ENCODE assay signal across 25 cellular contexts in genomic region chr5:137602721-137603273, GRCh38.
DNase-seq lines count a peak whose midpoint lies in the region; ATAC-seq, FAIRE-seq and TF ChIP-seq lines count a peak whose summit lies in the region.
"Had no signal": no experiment of that assay in that cellular context is flagged by ENCODE, and none has a peak within 500 bp of the region (broad histone marks: within the 10 kb centered on the region; RNA-seq: fewer than 3 reads in every experiment).

No MANE protein-coding gene starts in this region.

- no peak for TF ChIP-seq POLR2A in HepG2 (IDR thresholded peaks at IDR 0.05; ENCODE audit: insufficient read depth in 1 of 2, low read depth in 2 of 2, low read length in 2 of 2)

- H3K4me1 ChIP-seq in BE2C (peaks cover 19% of the 10 kb centered on the region), HepG2 (ENCODE audit: insufficient read depth, low read length) (no peaks in the 10 kb centered on the region)
- H3K4me1 ChIP-seq: A549, BLaER1 had no signal

- no peak for ATAC-seq in HepG2
- ATAC-seq: A549 had no signal

- H3K27ac Mint-ChIP-seq in type B pancreatic cell = no peak overlapping the region
- H3K27ac Mint-ChIP-seq: B cell; CD4-positive, alpha-beta memory T cell; CD4-positive, CD25-positive, alpha-beta regulatory T cell; CD8-positive, alpha-beta memory T cell had no signal

- H3K27me3 ChIP-seq in BE2C (no peaks in the 10 kb centered on the region), HepG2 (ENCODE audit: control insufficient read depth in 1 of 2, insufficient read depth in 2 of 2, low read length in 2 of 2) (peaks cover 2 to 33% of the 10 kb centered on the region in 2 experiments; a peak in 3 of 5 replicates)
- H3K27me3 ChIP-seq: BLaER1 had no signal

- 0 out of 2 replicates have a peak, but pooled peaks cover 3% of the 10 kb centered on the region for H4K20me1 ChIP-seq in HepG2 (ENCODE audit: insufficient read depth, low read length)
- H4K20me1 ChIP-seq: BLaER1 had no signal

- H3K27ac ChIP-seq in coronary artery (no peak overlapping the region), HepG2 (ENCODE audit: extremely low read length, insufficient read depth, low read length) (no peak overlapping the region)
- H3K27ac ChIP-seq: A549, BLaER1 had no signal

- peaks cover 4% of the 10 kb centered on the region for H3K4me1 Mint-ChIP-seq in type B pancreatic cell (ENCODE audit: unreplicated experiment)
- H3K4me1 Mint-ChIP-seq: B cell; CD4-positive, alpha-beta memory T cell; CD4-positive, CD25-positive, alpha-beta regulatory T cell; CD8-positive, alpha-beta memory T cell had no signal

- TF ChIP-seq CTCF in BE2C (IDR thresholded peaks at IDR 0.05; ENCODE audit: low read depth, low read length) (no peak), coronary artery (IDR thresholded peaks at IDR 0.05) (no peak), type B pancreatic cell (conservative IDR thresholded peaks at IDR 0.05) (no peak), HepG2 (CRISPR knock-in tag; IDR thresholded peaks at IDR 0.05) (no peak), GM10266 (IDR thresholded peaks at IDR 0.05; ENCODE audit: control insufficient read depth, insufficient read depth, low read depth, missing control alignments) (no peak)

- H3K4me3 ChIP-seq in BE2C (ENCODE audit: low read depth, low read length) = no peak overlapping the region
- H3K4me3 ChIP-seq in coronary artery = no peak overlapping the region
- H3K4me3 ChIP-seq in HepG2 (replicated peaks in 1 of 3; ENCODE audit: insufficient read depth in 1 of 3, low read depth in 2 of 3, low read length in 3 of 3) = no peak overlapping the region
- H3K4me3 ChIP-seq: A549, BLaER1 had no signal

- WGBS in HepG2 (ENCODE audit: low lambda C conversion rate) = 16% methylated on average over 3 of the region's 3 CpGs

- H2AFZ ChIP-seq in HepG2 (ENCODE audit: low read length) = no peak overlapping the region

- in situ Hi-C loops in HepG2 (cut with HindIII; ENCODE audit: extremely low pct_ligation_motif_present, low pct_unique_long_range_greater_than_20kb) = no loop called here

- H3K4me2 ChIP-seq in HepG2 (ENCODE audit: low read depth, low read length) = no peak overlapping the region
- H3K4me2 ChIP-seq: A549, BLaER1 had no signal

- no peak overlapping the region for H3K4me3 Mint-ChIP-seq in type B pancreatic cell
- H3K4me3 Mint-ChIP-seq: B cell; CD14-positive monocyte; CD4-positive, alpha-beta memory T cell; CD4-positive, CD25-positive, alpha-beta regulatory T cell; CD8-positive, alpha-beta memory T cell had no signal

- H3K9ac ChIP-seq in HepG2 (ENCODE audit: insufficient read depth, low read depth, low read length) = no peak overlapping the region
- H3K9ac ChIP-seq: BLaER1 had no signal

- TF ChIP-seq RAD21 in HepG2 (CRISPR knock-in tag; IDR thresholded peaks at IDR 0.05) = no peak

- H3K9me3 Mint-ChIP-seq in type B pancreatic cell = no peaks in the 10 kb centered on the region
- H3K9me3 Mint-ChIP-seq: CD4-positive, alpha-beta memory T cell; CD8-positive, alpha-beta memory T cell had no signal

- CTCF ChIA-PET in HepG2 (lab: Yijun Ruan, JAX; ENCODE audit: low intra/inter-chr PET ratio, low total read pairs) = no interaction called here

- H3K9me3 ChIP-seq in BE2C (no peaks in the 10 kb centered on the region), HepG2 (ENCODE audit: low read length) (no peaks in the 10 kb centered on the region)
- H3K9me3 ChIP-seq: A549, BLaER1 had no signal

- DNase-seq in BE2C (peak; percentile 48), coronary artery (ENCODE audit: low spot score) (peak; percentile 60), type B pancreatic cell (ENCODE audit: extremely low spot score, unreplicated experiment) (peak; percentile 51), HepG2 (ENCODE audit: low spot score) (no peak), GM10266 (ENCODE audit: extremely low spot score) (no peak)
- DNase-seq: 8988T; AML-193; C1 segment of cervical spinal cord; CD4-positive, alpha-beta memory T cell; CD4-positive, CD25-positive, alpha-beta regulatory T cell; CD8-positive, alpha-beta memory T cell; COR-L47; DMS 273 treated with DMSO at 0.1 percent for 48 hours; DMS153; DMS53; DMS79; DND-41; EL; GDM1 had no signal

- FAIRE-seq in HepG2 (lab: Jason Lieb, UNC) = no peak
- FAIRE-seq: A549, GM12891, GM19239 had no signal

- intact Hi-C loops in HepG2 (cut with micrococcal nuclease; ENCODE audit: unreplicated experiment) = no loop called here

- H3K27me3 Mint-ChIP-seq in type B pancreatic cell = peaks cover 35% of the 10 kb centered on the region

- H3K36me3 Mint-ChIP-seq in type B pancreatic cell = no peaks in the 10 kb centered on the region
- H3K36me3 Mint-ChIP-seq: CD14-positive monocyte; CD4-positive, alpha-beta memory T cell; CD4-positive, CD25-positive, alpha-beta regulatory T cell; CD8-positive, alpha-beta memory T cell had no signal

- H3K36me3 ChIP-seq in BE2C (no peaks in the 10 kb centered on the region), HepG2 (replicated peaks in 1 of 2; ENCODE audit: control insufficient read depth in 1 of 2, insufficient read depth in 2 of 2, low read length in 2 of 2) (no peaks in the 10 kb centered on the region)
- H3K36me3 ChIP-seq: BLaER1 had no signal

- no TSS peak for BruUV-seq in HepG2 (replicated peaks; lab: Mats Ljungman, UMichigan)

- POLR2A ChIA-PET in HepG2 (lab: Yijun Ruan, JAX) = no interaction called here

- H3K79me2 ChIP-seq in HepG2 (ENCODE audit: insufficient read depth, low read length) = no peaks in the 10 kb centered on the region

- TF ChIP-seq EP300 in HepG2 (IDR thresholded peaks at IDR 0.05; ENCODE audit: low read depth in 2 of 2, low read length in 2 of 2) (no peak), HepG2 (CRISPR knock-in tag; IDR thresholded peaks at IDR 0.05; ENCODE audit: borderline replicate concordance) (no peak)

TF ChIP-seq in HepG2, 621 proteins besides CTCF, POLR2A, EP300 and RAD21:
- TF ChIP-seq ZNF652 (CRISPR knock-in tag; IDR thresholded peaks at IDR 0.05; ENCODE audit: borderline replicate concordance, low read depth) = no peak
- no peak for TF ChIP-seq ZNF773 (CRISPR knock-in tag; IDR thresholded peaks at IDR 0.05; ENCODE audit: borderline replicate concordance)
- no peak for TF ChIP-seq ZFP82 (CRISPR knock-in tag; IDR thresholded peaks at IDR 0.05; ENCODE audit: borderline replicate concordance)
- no peak for TF ChIP-seq ZNF883 (CRISPR knock-in tag; IDR thresholded peaks at IDR 0.05; ENCODE audit: not compliant biosample characterization)
- no peak for TF ChIP-seq ZNF597 (CRISPR knock-in tag; IDR thresholded peaks at IDR 0.05)
- no peak for TF ChIP-seq ZNF350 (CRISPR knock-in tag; IDR thresholded peaks at IDR 0.05; ENCODE audit: borderline replicate concordance, low read depth)
- TF ChIP-seq MYPOP (CRISPR knock-in tag; IDR thresholded peaks at IDR 0.05) = no peak
- no peak for TF ChIP-seq IRF1 (CRISPR knock-in tag; IDR thresholded peaks at IDR 0.05; ENCODE audit: low read depth)
- TF ChIP-seq SOX13 (IDR thresholded peaks at IDR 0.05) = no peak
- no peak for TF ChIP-seq SOX13 (CRISPR knock-in tag; conservative IDR thresholded peaks at IDR 0.05 in 1 of 2, IDR thresholded peaks at IDR 0.05 in 1 of 2)
- TF ChIP-seq STAG1 (CRISPR knock-in tag; IDR thresholded peaks at IDR 0.05) = no peak
- TF ChIP-seq THAP11 (CRISPR knock-in tag; IDR thresholded peaks at IDR 0.05) = no peak
- TF ChIP-seq ISL2 (CRISPR knock-in tag; IDR thresholded peaks at IDR 0.05) = no peak
- no peak for TF ChIP-seq SETDB1 (CRISPR knock-in tag; IDR thresholded peaks at IDR 0.05; ENCODE audit: borderline replicate concordance)
- TF ChIP-seq REXO4 (CRISPR knock-in tag; IDR thresholded peaks at IDR 0.05; ENCODE audit: borderline replicate concordance) = no peak
- TF ChIP-seq KLF9 (CRISPR knock-in tag; IDR thresholded peaks at IDR 0.05; ENCODE audit: low read depth) = no peak
- no peak for TF ChIP-seq KMT2A (CRISPR knock-in tag; IDR thresholded peaks at IDR 0.05)
TF ChIP-seq in HepG2: peak in this region for 0.

Comparison
In these comparisons a context has a peak if more than half of its experiments do, and no peak if none do; other contexts are left out.
1. DNase-seq: peak in BE2C (single experiment), coronary artery (single experiment) and type B pancreatic cell (single experiment); none in HepG2 (single experiment) and GM10266 (single experiment).